8 cellular contexts compared by ENCODE assay signal in genomic region chr6:36443498-36443844, GRCh38. TPM values are rescaled to one million over a fixed set of nuclear protein-coding genes. Genes with fewer than 3 reads are reported as not detected.
A peak's percentile ranks its signal among the peaks of the same experiment; 100 is the strongest.
DNase-seq lines count a peak whose midpoint lies in the region; ATAC-seq, FAIRE-seq and TF ChIP-seq lines count a peak whose summit lies in the region.

No MANE protein-coding gene starts in this region.

- no TSS peak for BruUV-seq in IMR-90 (replicated peaks; lab: Mats Ljungman, UMichigan)

- TF ChIP-seq POLR2A in IMR-90 (IDR thresholded peaks at IDR 0.05; ENCODE audit: low read depth, low read length) = no peak

- TF ChIP-seq RAD21 in IMR-90 (IDR thresholded peaks at IDR 0.05; ENCODE audit: low read length) = no peak

- no peak for ATAC-seq in IMR-90 (ENCODE audit: low read depth)
- no peak for ATAC-seq in HG03342 (IDR thresholded peaks at IDR 0.05; ENCODE audit: unreplicated experiment)
- no peak for ATAC-seq in GM19397 (IDR thresholded peaks at IDR 0.05; ENCODE audit: unreplicated experiment)

- H3K9me3 ChIP-seq in BE2C (no peaks in the 10 kb centered on the region), IMR-90 (ENCODE audit: control insufficient read depth, insufficient read depth, low read length) (no peaks in the 10 kb centered on the region), mucosa of rectum (ENCODE audit: control insufficient read depth in 2 of 2, low read length in 2 of 2) (no peaks in the 10 kb centered on the region)

- peak overlapping the region; percentile 85 for H3K4me2 ChIP-seq in IMR-90 (ENCODE audit: low read depth, low read length)

- peak overlapping the region; percentile 95 for H3K14ac ChIP-seq in IMR-90 (replicated peaks; ENCODE audit: low read depth, low read length)

- CTCF ChIA-PET in IMR-90 (lab: Yijun Ruan, JAX) = no interaction called here

- peaks cover 20% of the 10 kb centered on the region for H4K20me1 ChIP-seq in IMR-90 (ENCODE audit: insufficient read depth, low read length)

- H3K18ac ChIP-seq in IMR-90 (ENCODE audit: low read depth, low read length) = peak overlapping the region; percentile 65

- H3K27me3 ChIP-seq in BE2C (no peaks in the 10 kb centered on the region), IMR-90 (ENCODE audit: control insufficient read depth, insufficient read depth, low read length) (no peaks in the 10 kb centered on the region), bronchial epithelial cell (ENCODE audit: control insufficient read depth, insufficient read depth, low read length) (no peaks in the 10 kb centered on the region), mucosa of rectum (ENCODE audit: control insufficient read depth in 2 of 2, insufficient read depth in 2 of 2, low read length in 2 of 2) (no peaks in the 10 kb centered on the region)

- DNase-seq in BE2C (no peak), IMR-90 (no peak), bronchial epithelial cell (ENCODE audit: low read depth) (peak; percentile 12), NCI-H1694 (lab: John Stamatoyannopoulos, UW) (no peak), KBM-7 (no peak)

- WGBS in IMR-90 (ENCODE audit: extremely low coverage in 2 of 2, insufficient read length in 1 of 2), 2 experiments = no CpG with 5 or more reads among the region's 7 CpGs

- peak overlapping the region; percentile 95 for H2BK5ac ChIP-seq in IMR-90 (ENCODE audit: low read depth, low read length, poor library complexity, severe bottlenecking)

- peaks cover 0 to 47% of the 10 kb centered on the region in 2 experiments; a peak in 3 of 4 replicates for H3K79me1 ChIP-seq in IMR-90 (ENCODE audit: low read depth in 1 of 2, low read length in 2 of 2)

- peak overlapping the region; percentile 98 for H2AK9ac ChIP-seq in IMR-90 (replicated peaks; ENCODE audit: low read depth, low read length, poor library complexity)

- peak overlapping the region; percentile 92; the same call in 1 of the 2 replicates for H2AK5ac ChIP-seq in IMR-90 (ENCODE audit: low read depth, low read length)

- H3K9ac ChIP-seq in IMR-90 (ENCODE audit: low read depth, low read length) (peak overlapping the region; percentile 96), mucosa of rectum (ENCODE audit: low read depth in 1 of 2, low read length in 2 of 2) (peak overlapping the region; percentile 95 to 98)

- H2BK20ac ChIP-seq in IMR-90 (ENCODE audit: low read depth, low read length) = no peak overlapping the region

- H3K4me3 ChIP-seq in BE2C (ENCODE audit: low read depth, low read length) (peak overlapping the region; percentile 94), IMR-90 (ENCODE audit: insufficient read depth, low read depth, low read length) (peak overlapping the region; percentile 89), bronchial epithelial cell (ENCODE audit: low read depth, low read length) (peak overlapping the region; percentile 95), mucosa of rectum (ENCODE audit: low read length in 2 of 2) (peak overlapping the region; percentile 68 to 94)

- peak overlapping the region; percentile 79 for H3K56ac ChIP-seq in IMR-90 (ENCODE audit: extremely low read depth, insufficient read depth, low read length)

- peak overlapping the region; percentile 94 for H2AFZ ChIP-seq in IMR-90 (replicated peaks; ENCODE audit: low read length, poor library complexity)

- peak overlapping the region; percentile 78 to 91; a peak in 3 of 4 replicates for H4K8ac ChIP-seq in IMR-90 (ENCODE audit: low read depth in 2 of 2, low read length in 2 of 2)

- H3K36me3 ChIP-seq in BE2C (peaks cover 9% of the 10 kb centered on the region), IMR-90 (ENCODE audit: control insufficient read depth, insufficient read depth, low read length) (no peaks in the 10 kb centered on the region), bronchial epithelial cell (ENCODE audit: control insufficient read depth, insufficient read depth, low read length) (peaks cover 1% of the 10 kb centered on the region), mucosa of rectum (ENCODE audit: control insufficient read depth in 2 of 2, insufficient read depth in 2 of 2, low read length in 2 of 2) (no peaks in the 10 kb centered on the region)

- no peak overlapping the region for H2BK15ac ChIP-seq in IMR-90 (ENCODE audit: low read depth, low read length)

- H3K23ac ChIP-seq in IMR-90 (ENCODE audit: low read depth, low read length) = peak overlapping the region; percentile 91

- H3K4ac ChIP-seq in IMR-90 (ENCODE audit: low read depth, low read length) = peak overlapping the region; percentile 89

- peak overlapping the region; percentile 68 for H4K5ac ChIP-seq in IMR-90 (ENCODE audit: low read depth, low read length)

- dilution Hi-C loops in IMR-90 (cut with HindIII; ENCODE audit: low sequenced_read_pairs, unreplicated experiment) = no loop called here

- peak overlapping the region; percentile 97 for H3K27ac ChIP-seq in IMR-90 (ENCODE audit: insufficient read depth, low read length)
- H3K27ac ChIP-seq in mucosa of rectum (ENCODE audit: low read depth in 2 of 2, low read length in 2 of 2) = peak overlapping the region; percentile 91 to 95

- H4K91ac ChIP-seq in IMR-90 (ENCODE audit: insufficient read depth, low read depth, low read length) = peak overlapping the region; percentile 63; the same call in 1 of the 2 replicates

- H2BK120ac ChIP-seq in IMR-90 (ENCODE audit: low read depth, low read length) = peak overlapping the region; percentile 64

- intact Hi-C loops in IMR-90 (cut with micrococcal nuclease) = loop anchor here (2.0 kb wide), 1 partner anchor 151 kb away; the partner anchor contains the start of gene SRSF3

- no peaks in the 10 kb centered on the region; the same call in 1 of the 2 replicates for H3K9me1 ChIP-seq in IMR-90 (ENCODE audit: insufficient read depth, low read length)

- POLR2A ChIA-PET in IMR-90 (lab: Charles Lee; ENCODE audit: unreplicated experiment) = interaction anchor here (1.0 kb wide), 1 partner anchor 20 kb away, joined by 3 read pairs; no protein-coding TSS in a partner anchor

- no peak for TF ChIP-seq CTCF in BE2C (IDR thresholded peaks at IDR 0.05; ENCODE audit: low read depth, low read length)
- TF ChIP-seq CTCF in IMR-90 (conservative IDR thresholded peaks at IDR 0.05; ENCODE audit: low read depth, low read length) = no peak
- no peak for TF ChIP-seq CTCF in bronchial epithelial cell (IDR thresholded peaks at IDR 0.05; ENCODE audit: insufficient read depth, low read length, severe bottlenecking)

- H3K4me1 ChIP-seq in BE2C = peaks cover 14% of the 10 kb centered on the region
- H3K4me1 ChIP-seq in IMR-90 (ENCODE audit: control insufficient read depth, insufficient read depth, low read length) = peaks cover 6% of the 10 kb centered on the region
- H3K4me1 ChIP-seq in mucosa of rectum (ENCODE audit: control insufficient read depth in 2 of 2, insufficient read depth in 2 of 2, low read length in 2 of 2) = peaks cover 13 to 23% of the 10 kb centered on the region in 2 donors

- no peak for FAIRE-seq in bronchial epithelial cell (lab: Jason Lieb, UNC)

- in situ Hi-C loops in IMR-90 (cut with MboI; ENCODE audit: low sequenced_read_pairs) = no loop called here
- in situ Hi-C loops in KBM-7 (cut with MboI; ENCODE audit: low pct_unique_long_range_greater_than_20kb, low sequenced_read_pairs) = no loop called here

TF ChIP-seq in IMR-90, 13 proteins besides CTCF, POLR2A, EP300 and RAD21:
- TF ChIP-seq, protein P1, sequence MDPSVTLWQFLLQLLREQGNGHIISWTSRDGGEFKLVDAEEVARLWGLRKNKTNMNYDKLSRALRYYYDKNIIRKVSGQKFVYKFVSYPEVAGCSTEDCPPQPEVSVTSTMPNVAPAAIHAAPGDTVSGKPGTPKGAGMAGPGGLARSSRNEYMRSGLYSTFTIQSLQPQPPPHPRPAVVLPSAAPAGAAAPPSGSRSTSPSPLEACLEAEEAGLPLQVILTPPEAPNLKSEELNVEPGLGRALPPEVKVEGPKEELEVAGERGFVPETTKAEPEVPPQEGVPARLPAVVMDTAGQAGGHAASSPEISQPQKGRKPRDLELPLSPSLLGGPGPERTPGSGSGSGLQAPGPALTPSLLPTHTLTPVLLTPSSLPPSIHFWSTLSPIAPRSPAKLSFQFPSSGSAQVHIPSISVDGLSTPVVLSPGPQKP (IDR thresholded peaks at IDR 0.05; ENCODE audit: borderline replicate concordance, low read depth, low read length) = no peak
- no peak for TF ChIP-seq SMC3 (IDR thresholded peaks at IDR 0.05; ENCODE audit: low read depth, low read length)

RNA-seq across cellular contexts. Expression of gene KCTD20, which starts 0.7 kb away (rescaled TPM):
- polyA plus RNA-seq in BE2C (2012; ENCODE audit: insufficient read depth, insufficient read length, low read depth) = 46.6 TPM
- total RNA-seq in IMR-90 (2012; rRNA removed) = 150 TPM in 2 replicates
- polyA plus RNA-seq in IMR-90 (2012; rRNA removed) = 48.5 and 55.4 TPM in 2 replicates
- polyA plus RNA-seq in IMR-90 (2012; cell fraction: cytosol; rRNA removed) = 19.9 and 24.2 TPM in 2 replicates
- 7.4 and 32.8 TPM in 2 replicates for polyA plus RNA-seq in IMR-90 (2012; cell fraction: nucleus; rRNA removed; ENCODE audit: low replicate concordance)
- total RNA-seq in bronchial epithelial cell = 26.6 and 31.1 TPM in 2 replicates

RNA-seq across cellular contexts. Expression of gene PXT1, which starts 0.8 kb away (rescaled TPM):
- polyA plus RNA-seq in BE2C (2012; ENCODE audit: insufficient read depth, insufficient read length, low read depth) = not detected
- total RNA-seq in IMR-90 (2012; rRNA removed) = not detected in 2 replicates
- polyA plus RNA-seq in IMR-90 (2012; rRNA removed) = not detected in 2 replicates
- polyA plus RNA-seq in IMR-90 (2012; cell fraction: cytosol; rRNA removed) = not detected in 2 replicates
- polyA plus RNA-seq in IMR-90 (2012; cell fraction: nucleus; rRNA removed; ENCODE audit: low replicate concordance) = 0.04 TPM in 1 of 2 replicates, not detected in the other
- total RNA-seq in bronchial epithelial cell = not detected in 2 replicates

RNA-seq across cellular contexts. Expression of gene ETV7, which starts 56.0 kb away (rescaled TPM):
- polyA plus RNA-seq in BE2C (2012; ENCODE audit: insufficient read depth, insufficient read length, low read depth) = 0.52 TPM
- total RNA-seq in IMR-90 (2012; rRNA removed) (under 0.01 and 0.18 TPM in 2 replicates), bronchial epithelial cell (0.13 TPM in 1 of 2 replicates, not detected in the other)
- polyA plus RNA-seq in IMR-90 (2012; rRNA removed) = 0.17 and 0.19 TPM in 2 replicates
- 0.14 and 0.22 TPM in 2 replicates for polyA plus RNA-seq in IMR-90 (2012; cell fraction: cytosol; rRNA removed)
- 0.16 and 0.19 TPM in 2 replicates for polyA plus RNA-seq in IMR-90 (2012; cell fraction: nucleus; rRNA removed; ENCODE audit: low replicate concordance)
